28 cellular contexts compared by ENCODE assay signal in genomic region chr3:46409735-46410489, GRCh38. TPM values are rescaled to one million over a fixed set of nuclear protein-coding genes. Genes with fewer than 3 reads are reported as not detected.
DNase-seq lines count a peak whose midpoint lies in the region; ATAC-seq and TF ChIP-seq lines count a peak whose summit lies in the region.
"Had no signal": no experiment of that assay in that cellular context is flagged by ENCODE, and none has a peak within 500 bp of the region (broad histone marks: within the 10 kb centered on the region; RNA-seq: fewer than 3 reads in every experiment).

No MANE protein-coding gene starts in this region.

- no peaks in the 10 kb centered on the region for H3K9me2 ChIP-seq in OCI-LY7 (ENCODE audit: insufficient read depth, low read length)
- H3K9me2 ChIP-seq: SK-N-SH had no signal

- peaks cover 6% of the 10 kb centered on the region for H3K36me3 Mint-ChIP-seq in activated naive CD8-positive, alpha-beta T cell treated with anti-CD3 and anti-CD28 coated beads, Interleukin-2, amount 50 U/mL, for 24 hours (ENCODE audit: low read depth)
- no peaks in the 10 kb centered on the region for H3K36me3 Mint-ChIP-seq in Caco-2 (ENCODE audit: insufficient read depth, unreplicated experiment)
- H3K36me3 Mint-ChIP-seq: activated naive CD8-positive, alpha-beta T cell had no signal

- H3K27me3 Mint-ChIP-seq in activated naive CD8-positive, alpha-beta T cell treated with anti-CD3 and anti-CD28 coated beads, Interleukin-2, amount 50 U/mL, for 24 hours = no peaks in the 10 kb centered on the region
- no peaks in the 10 kb centered on the region for H3K27me3 Mint-ChIP-seq in Caco-2 (ENCODE audit: insufficient read depth, unreplicated experiment)
- H3K27me3 Mint-ChIP-seq: activated naive CD8-positive, alpha-beta T cell; effector memory CD8-positive, alpha-beta T cell; stimulated activated naive B cell treated with anti-CD40 and anti-IgM and Interleukin-4, amounts not matched to agents 10 μg/mL and 1 μg/mL and 100 μg/mL, for 72 hours had no signal

- TF ChIP-seq CTCF in DND-41 (IDR thresholded peaks at IDR 0.05; ENCODE audit: borderline replicate concordance, extremely low read depth, low read length, poor library complexity, severe bottlenecking) = no peak
- TF ChIP-seq CTCF in lower lobe of right lung (IDR thresholded peaks at IDR 0.05) = no peak
- no peak for TF ChIP-seq CTCF in OCI-LY7 (conservative IDR thresholded peaks at IDR 0.05; ENCODE audit: low read length)
- TF ChIP-seq CTCF in Caco-2 (IDR thresholded peaks at IDR 0.05; ENCODE audit: insufficient read depth in 1 of 2, low read depth in 1 of 2, low read length in 1 of 2, severe bottlenecking in 1 of 2, unreplicated experiment in 1 of 2) = no peak

- H3K27ac ChIP-seq in DND-41 (ENCODE audit: low read length) = peak overlapping the region; percentile 19
- H3K27ac ChIP-seq in lower lobe of right lung = no peak overlapping the region
- no peak overlapping the region for H3K27ac ChIP-seq in OCI-LY7 (ENCODE audit: low read depth, low read length, poor library complexity, severe bottlenecking)
- H3K27ac ChIP-seq: foreskin keratinocyte, neutrophil, RWPE1, thyroid gland, VCaP had no signal

- BruUV-seq in OCI-LY7 (replicated peaks; lab: Mats Ljungman, UMichigan) (no TSS peak), Caco-2 (replicated peaks; lab: Mats Ljungman, UMichigan) (no TSS peak)

- H3K4me3 ChIP-seq in DND-41 (ENCODE audit: low read depth in 1 of 2, low read length in 2 of 2) (no peak overlapping the region), lower lobe of right lung (peak overlapping the region; percentile 49), OCI-LY7 (ENCODE audit: low read depth, low read length, poor library complexity, severe bottlenecking) (no peak overlapping the region), Caco-2 (ENCODE audit: low read depth, low read length) (no peak overlapping the region)
- H3K4me3 ChIP-seq: smooth muscle cell, thyroid gland had no signal

- no peak overlapping the region for H2AFZ ChIP-seq in DND-41 (ENCODE audit: low read depth, low read length)
- no peak overlapping the region for H2AFZ ChIP-seq in OCI-LY7 (ENCODE audit: low read length)

- ATAC-seq in DND-41 (ENCODE audit: insufficient read depth, low read depth) (peak; percentile 74), lower lobe of right lung (no peak), GM18868 (IDR thresholded peaks at IDR 0.05; ENCODE audit: unreplicated experiment) (no peak), HG03135 (IDR thresholded peaks at IDR 0.05; ENCODE audit: unreplicated experiment) (no peak)
- no peak for ATAC-seq in activated naive CD8-positive, alpha-beta T cell treated with anti-CD3 and anti-CD28 coated beads, Interleukin-2, amount 50 U/mL, for 24 hours
- ATAC-seq: effector memory CD8-positive, alpha-beta T cell; foreskin keratinocyte; HCT116; stimulated activated naive B cell treated with anti-CD40 and anti-IgM and Interleukin-4, amounts not matched to agents 10 μg/mL and 1 μg/mL and 100 μg/mL, for 72 hours had no signal

- POLR2A ChIA-PET in OCI-LY7 (lab: Charles Lee) (interaction anchor here (0.6 kb wide), 1 partner anchor 1093 kb away, joined by 4 read pairs; no protein-coding TSS in a partner anchor), Caco-2 (lab: Charles Lee) (no interaction called here)

- no peaks in the 10 kb centered on the region for H3K9me3 Mint-ChIP-seq in activated naive CD8-positive, alpha-beta T cell treated with anti-CD3 and anti-CD28 coated beads, Interleukin-2, amount 50 U/mL, for 24 hours
- no peaks in the 10 kb centered on the region for H3K9me3 Mint-ChIP-seq in Caco-2 (ENCODE audit: unreplicated experiment)
- H3K9me3 Mint-ChIP-seq: CD14-positive monocyte; effector memory CD8-positive, alpha-beta T cell had no signal

- intact Hi-C loops in lower lobe of right lung (cut with DNase I) = no loop called here
- intact Hi-C loops in OCI-LY7 (cut with micrococcal nuclease; ENCODE audit: unreplicated experiment) = no loop called here
- intact Hi-C loops in Caco-2 (cut with micrococcal nuclease; ENCODE audit: unreplicated experiment) = no loop called here

- H3K36me3 ChIP-seq in DND-41 (ENCODE audit: insufficient read depth, low read length) = no peaks in the 10 kb centered on the region
- no peaks in the 10 kb centered on the region for H3K36me3 ChIP-seq in lower lobe of right lung
- no peaks in the 10 kb centered on the region for H3K36me3 ChIP-seq in OCI-LY7 (ENCODE audit: insufficient read depth, low read length)
- no peaks in the 10 kb centered on the region for H3K36me3 ChIP-seq in Caco-2 (ENCODE audit: control insufficient read depth, insufficient read depth, low read length)
- H3K36me3 ChIP-seq: thyroid gland had no signal

- H4K20me1 ChIP-seq in DND-41 (ENCODE audit: insufficient read depth, low read length) = no peaks in the 10 kb centered on the region
- no peaks in the 10 kb centered on the region for H4K20me1 ChIP-seq in OCI-LY7 (ENCODE audit: insufficient read depth, low read length)

- H3K79me2 ChIP-seq in DND-41 (ENCODE audit: insufficient read depth, low read length) = no peaks in the 10 kb centered on the region
- no peaks in the 10 kb centered on the region for H3K79me2 ChIP-seq in OCI-LY7 (ENCODE audit: insufficient read depth, low read depth, low read length)

- no peak overlapping the region for H3K9ac ChIP-seq in DND-41 (ENCODE audit: low read depth, low read length)
- H3K9ac ChIP-seq: SK-N-SH had no signal

- H3K4me2 ChIP-seq in DND-41 (ENCODE audit: insufficient read depth, low read length) (no peak overlapping the region), OCI-LY7 (ENCODE audit: low read length) (no peak overlapping the region)
- H3K4me2 ChIP-seq: SK-N-SH, smooth muscle cell had no signal

- no peak overlapping the region for H3K4me3 Mint-ChIP-seq in activated naive CD8-positive, alpha-beta T cell treated with anti-CD3 and anti-CD28 coated beads, Interleukin-2, amount 50 U/mL, for 24 hours
- H3K4me3 Mint-ChIP-seq in Caco-2 (ENCODE audit: unreplicated experiment) = no peak overlapping the region
- H3K4me3 Mint-ChIP-seq: effector memory CD8-positive, alpha-beta T cell had no signal

- no peaks in the 10 kb centered on the region for H3K9me3 ChIP-seq in DND-41 (ENCODE audit: insufficient read depth, low read length, severe bottlenecking)
- no peaks in the 10 kb centered on the region for H3K9me3 ChIP-seq in lower lobe of right lung
- H3K9me3 ChIP-seq in OCI-LY7 (ENCODE audit: low read length) = no peaks in the 10 kb centered on the region
- H3K9me3 ChIP-seq in Caco-2 = no peaks in the 10 kb centered on the region
- H3K9me3 ChIP-seq: neutrophil, SK-N-SH, thyroid gland had no signal

- peak; percentile 58 for DNase-seq in Ammon's horn (ENCODE audit: low spot score)
- peak; percentile 37 for DNase-seq in DND-41
- no peak for DNase-seq in activated naive CD8-positive, alpha-beta T cell treated with anti-CD3 and anti-CD28 coated beads, Interleukin-2, amount 50 U/mL, for 24 hours
- no peak for DNase-seq in lower lobe of right lung
- no peak for DNase-seq in OCI-LY7 (ENCODE audit: low spot score)
- no peak for DNase-seq in Caco-2
- DNase-seq: activated CD4-positive, alpha-beta T cell treated with anti-CD3 and anti-CD28 coated beads, Interleukin-2, amount 50 U/mL, for 1 hour; effector memory CD8-positive, alpha-beta T cell; foreskin keratinocyte; hippocampal formation; NCI-H1048; NCI-H1930; NCI-H526; SK-N-SH; stimulated activated CD4-positive, alpha-beta T cell treated with anti-CD3 and anti-CD28 coated beads, Interleukin-4, amount 100 ng/mL, for 1 hour; stimulated activated naive B cell treated with anti-CD40 and anti-IgM and Interleukin-4, amounts not matched to agents 10 μg/mL and 1 μg/mL and 100 μg/mL, for 72 hours; thyroid gland had no signal

- H3K27ac Mint-ChIP-seq in activated naive CD8-positive, alpha-beta T cell treated with anti-CD3 and anti-CD28 coated beads, Interleukin-2, amount 50 U/mL, for 24 hours = peak overlapping the region; percentile 54
- H3K27ac Mint-ChIP-seq in Caco-2 (ENCODE audit: unreplicated experiment) = no peak overlapping the region
- H3K27ac Mint-ChIP-seq: activated naive CD8-positive, alpha-beta T cell; stimulated activated naive B cell treated with anti-CD40 and anti-IgM and Interleukin-4, amounts not matched to agents 10 μg/mL and 1 μg/mL and 100 μg/mL, for 72 hours had no signal

- H3K27me3 ChIP-seq in DND-41 (ENCODE audit: insufficient read depth, low read length, poor library complexity) = no peaks in the 10 kb centered on the region
- no peaks in the 10 kb centered on the region for H3K27me3 ChIP-seq in lower lobe of right lung (ENCODE audit: low read depth)
- H3K27me3 ChIP-seq in Caco-2 (replicated peaks; ENCODE audit: control insufficient read depth, insufficient read depth, low read length) = no peaks in the 10 kb centered on the region
- H3K27me3 ChIP-seq: foreskin keratinocyte, neutrophil, thyroid gland had no signal

- H3K4me1 ChIP-seq in DND-41 (ENCODE audit: insufficient read depth, low read length) (peaks cover 38% of the 10 kb centered on the region), lower lobe of right lung (peaks cover 86% of the 10 kb centered on the region), OCI-LY7 (ENCODE audit: insufficient read depth, low read length, poor library complexity, severe bottlenecking) (peaks cover 39% of the 10 kb centered on the region), Caco-2 (peaks cover 17% of the 10 kb centered on the region)
- H3K4me1 ChIP-seq: foreskin keratinocyte had no signal

- CTCF ChIA-PET in OCI-LY7 (lab: Charles Lee; ENCODE audit: unreplicated experiment) = no interaction called here
- CTCF ChIA-PET in Caco-2 (lab: Charles Lee) = no interaction called here

- peaks cover 39% of the 10 kb centered on the region for H3K4me1 Mint-ChIP-seq in activated naive CD8-positive, alpha-beta T cell treated with anti-CD3 and anti-CD28 coated beads, Interleukin-2, amount 50 U/mL, for 24 hours
- peaks cover 21% of the 10 kb centered on the region for H3K4me1 Mint-ChIP-seq in Caco-2 (ENCODE audit: low read depth, unreplicated experiment)

RNA-seq across cellular contexts. Expression of gene CCRL2, which starts 2.9 kb away (rescaled TPM):
- total RNA-seq in lower lobe of right lung (23.5 TPM), OCI-LY7 (2022) (2.2 and 2.4 TPM in 2 replicates), Caco-2 (2022) (0.44 and 1.0 TPM in 2 replicates)
- total RNA-seq in OCI-LY7 (2014; rRNA removed; shearing (Covaris generic)) = 0.41 and 0.88 TPM in 2 replicates
- total RNA-seq: foreskin keratinocyte, renal cortical epithelial cell, smooth muscle cell had no signal

RNA-seq across cellular contexts. Expression of gene CCR5, which starts 39.2 kb away (rescaled TPM):
- total RNA-seq in lower lobe of right lung (5.3 TPM), OCI-LY7 (2022) (not detected in 2 replicates), Caco-2 (2022) (not detected in 2 replicates)
- total RNA-seq in OCI-LY7 (2014; rRNA removed; shearing (Covaris generic)) = not detected in 2 replicates
- total RNA-seq: foreskin keratinocyte, renal cortical epithelial cell, smooth muscle cell had no signal

RNA-seq across cellular contexts. Expression of gene LTF, which starts 54.8 kb away (rescaled TPM):
- 53.5 TPM for total RNA-seq in lower lobe of right lung
- total RNA-seq in OCI-LY7 (2014; rRNA removed; shearing (Covaris generic)) = 3.7 TPM in 1 of 2 replicates, not detected in the other
- total RNA-seq in OCI-LY7 (2022) = not detected in 2 replicates
- not detected in 2 replicates for total RNA-seq in Caco-2 (2022)
- total RNA-seq: foreskin keratinocyte; smooth muscle cell; T-helper 2 cell treated with Interferon-gamma antibody and Interleukin-4, amounts not matched to agents 100 ng/mL and 5 ng/mL, for 36 hours had no signal

RNA-seq across cellular contexts. Expression of gene CCR2, which starts 56.0 kb away (rescaled TPM):
- total RNA-seq in lower lobe of right lung (15.8 TPM), OCI-LY7 (2022) (not detected in 2 replicates), Caco-2 (2022) (not detected in 2 replicates)
- not detected in 2 replicates for total RNA-seq in OCI-LY7 (2014; rRNA removed; shearing (Covaris generic))
- total RNA-seq: foreskin keratinocyte, renal cortical epithelial cell, smooth muscle cell had no signal

Comparison
In these comparisons a context has a peak if more than half of its experiments do, and no peak if none do; other contexts are left out.
1. DNase-seq: peak in Ammon's horn (single experiment) and DND-41 (single experiment); none in activated naive CD8-positive, alpha-beta T cell treated with anti-CD3 and anti-CD28 coated beads, Interleukin-2, amount 50 U/mL, for 24 hours (single experiment), lower lobe of right lung (single experiment), OCI-LY7 (single experiment) and Caco-2 (0 of 2).